8 cellular contexts compared by ENCODE assay signal in genomic region chr17:73228748-73229236, GRCh38. TPM values are rescaled to one million over a fixed set of nuclear protein-coding genes. Genes with fewer than 3 reads are reported as not detected.
A peak's percentile ranks its signal among the peaks of the same experiment; 100 is the strongest.
DNase-seq lines count a peak whose midpoint lies in the region; ATAC-seq, FAIRE-seq and TF ChIP-seq lines count a peak whose summit lies in the region.

No MANE protein-coding gene starts in this region.

- H3K4me3 Mint-ChIP-seq in activated naive CD4-positive, alpha-beta T cell treated with anti-CD3 and anti-CD28 coated beads for 36 hours, result no peak overlapping the region

- intact Hi-C loops in activated naive CD4-positive, alpha-beta T cell treated with anti-CD3 and anti-CD28 coated beads for 36 hours (cut with micrococcal nuclease), result no loop called here
- intact Hi-C loops in left lung (cut with DNase I) (no loop called here), thyroid gland (cut with DNase I) (no loop called here)

- peaks cover 20% of the 10 kb centered on the region for H3K36me3 Mint-ChIP-seq in activated naive CD4-positive, alpha-beta T cell treated with anti-CD3 and anti-CD28 coated beads for 36 hours (ENCODE audit: low read depth)

- no peaks in the 10 kb centered on the region for H3K9me3 Mint-ChIP-seq in activated naive CD4-positive, alpha-beta T cell treated with anti-CD3 and anti-CD28 coated beads for 36 hours

- CTCF ChIA-PET in activated naive CD4-positive, alpha-beta T cell treated with anti-CD3 and anti-CD28 coated beads for 36 hours (lab: Charles Lee), result no interaction called here

- FAIRE-seq in bronchial epithelial cell (lab: Jason Lieb, UNC), result no peak

- H3K36me3 ChIP-seq in bronchial epithelial cell (ENCODE audit: control insufficient read depth, insufficient read depth, low read length), result no peaks in the 10 kb centered on the region
- no peaks in the 10 kb centered on the region for H3K36me3 ChIP-seq in left lung
- H3K36me3 ChIP-seq in thyroid gland, result no peaks in the 10 kb centered on the region

- H3K4me1 Mint-ChIP-seq in activated naive CD4-positive, alpha-beta T cell treated with anti-CD3 and anti-CD28 coated beads for 36 hours (ENCODE audit: low read depth), result peaks cover 60% of the 10 kb centered on the region

- H3K4me1 ChIP-seq in left lung, result peaks cover 0 to 71% of the 10 kb centered on the region in 2 donors
- peaks cover 25 to 46% of the 10 kb centered on the region in 2 donors for H3K4me1 ChIP-seq in thyroid gland

- no peak for TF ChIP-seq POLR2A in thyroid gland (IDR thresholded peaks at IDR 0.05)

- 8 to 30% methylated on average over 2 of the region's 2 CpGs for WGBS in thyroid gland, 2 donors

- H3K27me3 Mint-ChIP-seq in activated naive CD4-positive, alpha-beta T cell treated with anti-CD3 and anti-CD28 coated beads for 36 hours (ENCODE audit: low read depth), result no peaks in the 10 kb centered on the region

- peak overlapping the region in 1 of 2 donors; percentile 51 for H3K27ac ChIP-seq in left lung
- H3K27ac ChIP-seq in thyroid gland, result peak overlapping the region in 2 of 3 donors; percentile 17 to 53

- H3K9me3 ChIP-seq in left lung (no peaks in the 10 kb centered on the region), thyroid gland (no peaks in the 10 kb centered on the region)

- TF ChIP-seq CTCF in bronchial epithelial cell (IDR thresholded peaks at IDR 0.05; ENCODE audit: insufficient read depth, low read length, severe bottlenecking) (no peak), left lung (IDR thresholded peaks at IDR 0.05) (no peak), thyroid gland (IDR thresholded peaks at IDR 0.05) (no peak)

- no peaks in the 10 kb centered on the region for H3K27me3 ChIP-seq in bronchial epithelial cell (ENCODE audit: control insufficient read depth, insufficient read depth, low read length)
- H3K27me3 ChIP-seq in left lung, result no peaks in the 10 kb centered on the region
- no peaks in the 10 kb centered on the region for H3K27me3 ChIP-seq in thyroid gland

- ATAC-seq in HG03060 (IDR thresholded peaks at IDR 0.05; ENCODE audit: low read depth, unreplicated experiment), result peak; percentile 36
- peak; percentile 29 for ATAC-seq in left lung

- DNase-seq in activated naive CD4-positive, alpha-beta T cell treated with anti-CD3 and anti-CD28 coated beads for 36 hours, result peak; percentile 31
- DNase-seq in activated naive CD4-positive, alpha-beta T cell (lab: John Stamatoyannopoulos, UW), result no peak
- DNase-seq in RPMI8226 (peak; percentile 44), bronchial epithelial cell (ENCODE audit: low read depth) (peak; percentile 82), left lung (peak in 1 of 2 donors; percentile 62), thyroid gland (peak; percentile 51 to 68), cerebellar cortex (ENCODE audit: low spot score) (no peak)

- no peak overlapping the region for H3K4me3 ChIP-seq in bronchial epithelial cell (ENCODE audit: low read depth, low read length)
- no peak overlapping the region for H3K4me3 ChIP-seq in left lung
- no peak overlapping the region for H3K4me3 ChIP-seq in thyroid gland (replicated peaks in 1 of 3)

- no peak overlapping the region for H3K27ac Mint-ChIP-seq in activated naive CD4-positive, alpha-beta T cell treated with anti-CD3 and anti-CD28 coated beads for 36 hours

RNA-seq across cellular contexts. Expression of gene CPSF4L, which starts 32.9 kb away (rescaled TPM):
- not detected for total RNA-seq in activated naive CD4-positive, alpha-beta T cell treated with anti-CD3 and anti-CD28 coated beads for 36 hours
- total RNA-seq in bronchial epithelial cell, result not detected in 2 replicates
- total RNA-seq in left lung, result not detected
- not detected for total RNA-seq in thyroid gland

RNA-seq across cellular contexts. Expression of gene COG1, which starts 35.9 kb away (rescaled TPM):
- total RNA-seq in activated naive CD4-positive, alpha-beta T cell treated with anti-CD3 and anti-CD28 coated beads for 36 hours, result 10 to 100 TPM; 31.4 to 32.1 TPM
- total RNA-seq in bronchial epithelial cell (7.9 and 12.9 TPM in 2 replicates), left lung (10 to 100 TPM; 30.7 to 32.2 TPM), thyroid gland (10 to 100 TPM; 31.9 to 42.9 (median 37.2) TPM)

Comparison
In these comparisons a context has a peak if more than half of its experiments do, and no peak if none do; other contexts are left out.
1. DNase-seq: peak in activated naive CD4-positive, alpha-beta T cell treated with anti-CD3 and anti-CD28 coated beads for 36 hours (single experiment), RPMI8226 (single experiment), bronchial epithelial cell (single experiment) and thyroid gland (2 of 2); none in activated naive CD4-positive, alpha-beta T cell (0 of 4) and cerebellar cortex (single experiment).